In genomic region chr6:49499121-49499520, GRCh38 we compare ENCODE assay signal across 17 cellular contexts.
"Had no signal": no experiment of that assay in that cellular context is flagged by ENCODE, and none has a peak within 500 bp of the region (broad histone marks: within the 10 kb centered on the region; RNA-seq: fewer than 3 reads in every experiment).

No MANE protein-coding gene starts in this region.

- DNase-seq: islet precursor cell; left ventricle myocardium inferior; mesendoderm; naive B cell; natural killer cell; nephron progenitor cell; occipital lobe; psoas muscle; right lobe of liver; stimulated activated CD4-positive, alpha-beta T cell treated with anti-CD3 and anti-CD28 coated beads, Interleukin-1b, Interleukin-23, amount 100 ng/mL, for 48 hours; stimulated activated CD4-positive, alpha-beta T cell treated with anti-CD3 and anti-CD28 coated beads, Interleukin-2, amount 100 ng/mL, for 48 hours; stimulated activated CD4-positive, alpha-beta T cell treated with anti-CD3 and anti-CD28 coated beads, Interleukin-4, amount 100 ng/mL, for 4 hours; stimulated activated CD8-positive, alpha-beta memory T cell treated with anti-CD3 and anti-CD28 coated beads, Interleukin-4, amount 100 ng/mL, for 48 hours; stimulated activated naive CD4-positive, alpha-beta T cell treated with Interleukin-2 at 50 U/mL for 16 hours; stimulated activated naive CD8-positive, alpha-beta T cell treated with anti-CD3 and anti-CD28 coated beads, Interleukin-15, amount 100 ng/mL, for 72 hours; substantia nigra; uterus had no signal
